Comparison of ENCODE assay signal across 1 cellular context in genomic region chr11:1462576-1462975, GRCh38.
TF ChIP-seq lines count a peak whose summit lies in the region.

No MANE protein-coding gene starts in this region.

TF ChIP-seq in HepG2, 621 proteins besides CTCF, POLR2A, EP300 and RAD21:
- TF ChIP-seq ZBTB7B (CRISPR knock-in tag; IDR thresholded peaks at IDR 0.05) (no peak), MATR3 (CRISPR knock-in tag; IDR thresholded peaks at IDR 0.05) (no peak), NR2C2 (CRISPR knock-in tag; IDR thresholded peaks at IDR 0.05; ENCODE audit: borderline replicate concordance) (0 out of 2 replicates have a peak, but pooled peaks have one; percentile 28), NR2F6 (IDR thresholded peaks at IDR 0.05) (peak; percentile 27; the same call in 1 of the 2 replicates), NR2F6 (CRISPR knock-in tag; IDR thresholded peaks at IDR 0.05) (peak; percentile 24; the same call in 1 of the 2 replicates)
